17 cellular contexts compared by ENCODE assay signal in genomic region chr11:28922351-28922981, GRCh38.
"Had no signal": no experiment of that assay in that cellular context is flagged by ENCODE, and none has a peak within 500 bp of the region (broad histone marks: within the 10 kb centered on the region; RNA-seq: fewer than 3 reads in every experiment).

No MANE protein-coding gene starts in this region.

- H3K27me3 Mint-ChIP-seq: activated naive CD4-positive, alpha-beta T cell treated with anti-CD3 and anti-CD28 coated beads, Interleukin-2, amount 50 U/mL, for 24 hours; effector memory CD8-positive, alpha-beta T cell had no signal

- DNase-seq: activated CD4-positive, alpha-beta T cell treated with anti-CD3 and anti-CD28 coated beads for 1 hour; activated gamma-delta T cell; effector memory CD8-positive, alpha-beta T cell; gastrocnemius medialis; heart left ventricle; kidney; midbrain; posterior cingulate gyrus; retina; stimulated activated CD4-positive, alpha-beta T cell treated with anti-CD3 and anti-CD28 coated beads, Interleukin-12 subunit alpha, Interleukin-12 subunit beta, amount 100 ng/mL, for 4 hours; stimulated activated CD4-positive, alpha-beta T cell treated with anti-CD3 and anti-CD28 coated beads, Interleukin-1b, Interleukin-23, amount 100 ng/mL, for 48 hours; stimulated activated CD8-positive, alpha-beta memory T cell treated with anti-CD3 and anti-CD28 coated beads, Interleukin-4, amount 100 ng/mL, for 48 hours; stimulated activated naive CD4-positive, alpha-beta T cell; thyroid gland; WERI-Rb-1 had no signal

- H3K4me1 Mint-ChIP-seq: activated naive CD4-positive, alpha-beta T cell treated with anti-CD3 and anti-CD28 coated beads, Interleukin-2, amount 50 U/mL, for 24 hours had no signal

- H3K36me3 Mint-ChIP-seq: activated naive CD4-positive, alpha-beta T cell treated with anti-CD3 and anti-CD28 coated beads, Interleukin-2, amount 50 U/mL, for 24 hours had no signal

- H3K27ac Mint-ChIP-seq: activated naive CD4-positive, alpha-beta T cell treated with anti-CD3 and anti-CD28 coated beads, Interleukin-2, amount 50 U/mL, for 24 hours; effector memory CD8-positive, alpha-beta T cell; nephron had no signal

- H3K9me3 Mint-ChIP-seq: nephron had no signal

- H3K4me3 Mint-ChIP-seq: activated naive CD4-positive, alpha-beta T cell treated with anti-CD3 and anti-CD28 coated beads, Interleukin-2, amount 50 U/mL, for 24 hours; effector memory CD8-positive, alpha-beta T cell; nephron had no signal
